ENCODE assay signal across 18 cellular contexts in the genomic region with DNA sequence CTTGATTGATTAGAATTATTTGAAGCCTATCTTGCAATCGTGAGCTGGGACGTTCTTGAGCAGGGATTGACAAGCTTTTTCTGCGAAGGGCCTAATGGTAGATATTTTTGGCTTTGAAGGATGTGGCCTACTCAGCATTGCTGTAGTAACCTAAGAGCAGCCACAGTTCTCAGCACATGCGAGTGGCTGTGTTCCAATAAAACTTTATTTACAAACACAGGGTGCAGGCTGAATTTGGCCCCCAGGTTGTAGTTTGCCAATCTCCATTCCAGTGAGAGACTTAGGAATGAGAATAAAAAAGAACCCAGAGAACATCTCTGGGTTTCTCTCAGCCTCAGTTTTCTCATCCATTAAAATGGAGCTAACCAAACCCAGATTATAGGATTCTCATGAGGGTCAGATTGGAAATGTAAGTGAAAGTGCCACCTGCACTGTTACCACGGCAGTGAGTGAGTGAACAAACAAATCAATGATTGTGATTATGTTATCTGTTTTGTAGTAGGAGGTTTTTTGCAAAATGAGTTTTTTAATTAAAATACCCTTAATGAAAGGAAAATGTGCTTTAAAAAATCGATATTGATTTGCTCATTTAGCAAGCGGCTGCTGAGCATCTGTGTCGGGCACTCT.
DNase-seq lines count a peak whose midpoint lies in the region; ATAC-seq, FAIRE-seq and TF ChIP-seq lines count a peak whose summit lies in the region.
"Had no signal": no experiment of that assay in that cellular context is flagged by ENCODE, and none has a peak within 500 bp of the region (broad histone marks: within the 10 kb centered on the region; RNA-seq: fewer than 3 reads in every experiment).

No MANE protein-coding gene starts in this region.

- H3K4me3 ChIP-seq in K562 (no peak overlapping the region), upper lobe of right lung (no peak overlapping the region)
- H3K4me3 ChIP-seq: GM23338 had no signal

- H3K9me3 ChIP-seq in K562 (replicated peaks; ENCODE audit: control insufficient read depth, insufficient read depth, low read depth, low read length) (no peaks in the 10 kb centered on the region), upper lobe of right lung (no peaks in the 10 kb centered on the region)

- POLR2A ChIA-PET in WTC11 (lab: Charles Lee) = no interaction called here
- POLR2A ChIA-PET in K562 (lab: Yijun Ruan, JAX) = no interaction called here

- no peak for TF ChIP-seq RAD21 in K562 (CRISPR knock-in tag; conservative IDR thresholded peaks at IDR 0.05 in 1 of 2, IDR thresholded peaks at IDR 0.05 in 1 of 2)

- no TSS peak for BruUV-seq in K562 (replicated peaks; lab: Mats Ljungman, UMichigan)

- H3K4me1 ChIP-seq in K562 (replicated peaks in 1 of 2; ENCODE audit: control insufficient read depth in 2 of 2, insufficient read depth in 2 of 2, low read length in 2 of 2) = no peaks in the 10 kb centered on the region
- no peaks in the 10 kb centered on the region for H3K4me1 ChIP-seq in upper lobe of right lung

- H3K9ac ChIP-seq in K562 (ENCODE audit: insufficient read depth in 1 of 2, low read depth in 2 of 2, low read length in 2 of 2) = no peak overlapping the region

- intact Hi-C loops in K562 (cut with micrococcal nuclease) (no loop called here), upper lobe of right lung (cut with DNase I) (no loop called here)

- no peak overlapping the region for H3K4me2 ChIP-seq in K562 (ENCODE audit: insufficient read depth, low read length)
- H3K4me2 ChIP-seq: GM23338 had no signal

- TF ChIP-seq EP300 in K562 (IDR thresholded peaks at IDR 0.05; ENCODE audit: low read length) = no peak

- no peaks in the 10 kb centered on the region for H3K36me3 Mint-ChIP-seq in WTC11
- peaks cover 6% of the 10 kb centered on the region for H3K36me3 Mint-ChIP-seq in neural crest cell (ENCODE audit: low read depth)
- no peaks in the 10 kb centered on the region for H3K36me3 Mint-ChIP-seq in immature natural killer cell
- H3K36me3 Mint-ChIP-seq: CD4-positive, alpha-beta memory T cell had no signal

- H3K27ac Mint-ChIP-seq in WTC11 (peak overlapping the region; percentile 59; the same call in 1 of the 2 replicates), neural crest cell (ENCODE audit: unreplicated experiment) (peak overlapping the region; percentile 3), immature natural killer cell (no peak overlapping the region)
- H3K27ac Mint-ChIP-seq: CD4-positive, alpha-beta memory T cell; GM23338 had no signal

- no peaks in the 10 kb centered on the region for H3K9me1 ChIP-seq in K562 (ENCODE audit: control insufficient read depth, insufficient read depth, low read length)

- no peaks in the 10 kb centered on the region for H3K27me3 Mint-ChIP-seq in WTC11 (ENCODE audit: low read depth)
- no peaks in the 10 kb centered on the region for H3K27me3 Mint-ChIP-seq in neural crest cell (ENCODE audit: low read depth)
- H3K27me3 Mint-ChIP-seq in immature natural killer cell (ENCODE audit: low read depth in 3 of 3) = peaks cover 2 to 5% (median 4%) of the 10 kb centered on the region in 3 donors

- no peak for TF ChIP-seq CTCF in WTC11 (IDR thresholded peaks at IDR 0.05)
- TF ChIP-seq CTCF in K562 (IDR thresholded peaks at IDR 0.05 in 2 of 3, conservative IDR thresholded peaks at IDR 0.05 in 1 of 3; ENCODE audit: insufficient read depth in 2 of 3, low read depth in 1 of 3, low read length in 3 of 3) = no peak
- TF ChIP-seq CTCF in neural crest cell (conservative IDR thresholded peaks at IDR 0.05) = no peak
- no peak for TF ChIP-seq CTCF in upper lobe of right lung (IDR thresholded peaks at IDR 0.05)

- WGBS in K562 (ENCODE audit: insufficient coverage, low coverage, missing lambda C conversion rate) = under 1% methylated on average over 8 of the region's 8 CpGs

- CTCF ChIA-PET in WTC11 (lab: Charles Lee) (no interaction called here), K562 (lab: Yijun Ruan, JAX; ENCODE audit: low intra/inter-chr PET ratio) (no interaction called here)

- in situ Hi-C loops in K562 (cut with MboI) = no loop called here

- peaks cover 7 to 50% of the 10 kb centered on the region in 2 experiments for H3K27me3 ChIP-seq in K562 (ENCODE audit: control insufficient read depth in 2 of 2, insufficient read depth in 2 of 2, low read length in 2 of 2)
- H3K27me3 ChIP-seq in upper lobe of right lung = no peaks in the 10 kb centered on the region

- H3K27ac ChIP-seq in K562 (ENCODE audit: extremely low read depth, low read depth, low read length) = no peak overlapping the region
- H3K27ac ChIP-seq in upper lobe of right lung = no peak overlapping the region

- H3K36me3 ChIP-seq in K562 (ENCODE audit: control insufficient read depth, insufficient read depth, low read length) (no peaks in the 10 kb centered on the region), upper lobe of right lung (no peaks in the 10 kb centered on the region)

- FAIRE-seq in K562 (lab: Jason Lieb, UNC) = no peak
- FAIRE-seq: GM12891, GM18507 had no signal

- H3K4me1 Mint-ChIP-seq in WTC11 (peaks cover 3% of the 10 kb centered on the region; the same call in 1 of the 2 replicates), neural crest cell (peaks cover 4% of the 10 kb centered on the region), immature natural killer cell (no peaks in the 10 kb centered on the region)
- H3K4me1 Mint-ChIP-seq: CD4-positive, alpha-beta memory T cell; H9 had no signal

- no peaks in the 10 kb centered on the region for H3K9me3 Mint-ChIP-seq in WTC11
- no peaks in the 10 kb centered on the region for H3K9me3 Mint-ChIP-seq in neural crest cell
- peaks cover 0 to 3% (median 0%) of the 10 kb centered on the region in 6 donors for H3K9me3 Mint-ChIP-seq in immature natural killer cell
- H3K9me3 Mint-ChIP-seq: GM23338, H9 had no signal

- no peaks in the 10 kb centered on the region for H3K79me2 ChIP-seq in K562 (ENCODE audit: control insufficient read depth, insufficient read depth, low read length)

- no peak overlapping the region for H2AFZ ChIP-seq in K562 (ENCODE audit: low read depth, low read length)
- H2AFZ ChIP-seq: GM23338 had no signal

- ATAC-seq in WTC11 (no peak), K562 (no peak), upper lobe of right lung (no peak)
- ATAC-seq: GM23338, HCT116 had no signal

- no peak overlapping the region for H3K4me3 Mint-ChIP-seq in WTC11
- no peak overlapping the region for H3K4me3 Mint-ChIP-seq in neural crest cell
- no peak overlapping the region for H3K4me3 Mint-ChIP-seq in immature natural killer cell
- H3K4me3 Mint-ChIP-seq: CD4-positive, alpha-beta memory T cell; GM23338; H9 had no signal

- DNase-seq in WTC11 (ENCODE audit: low spot score) = no peak
- no peak for DNase-seq in K562 (ENCODE audit: extremely low read depth in 1 of 4, low spot score in 3 of 4)
- DNase-seq in neural crest cell (ENCODE audit: low read depth, low spot score) = no peak
- no peak for DNase-seq in kidney tubule cell (ENCODE audit: low spot score)
- DNase-seq in immature natural killer cell = no peak
- DNase-seq in upper lobe of right lung = no peak
- DNase-seq: C1 segment of cervical spinal cord; Calu3; CD4-positive, alpha-beta memory T cell; COR-L47; DMS53; DMS79 treated with DMSO at 0.1 percent for 48 hours; GF-D8; H9 had no signal

- no peaks in the 10 kb centered on the region for H4K20me1 ChIP-seq in K562 (replicated peaks; ENCODE audit: control insufficient read depth, insufficient read depth, low read length)

- no peak for TF ChIP-seq POLR2A in K562 (conservative IDR thresholded peaks at IDR 0.05)

TF ChIP-seq in WTC11, 78 proteins besides CTCF, POLR2A, EP300 and RAD21 (continues in another document):
- TF ChIP-seq, protein P1, sequence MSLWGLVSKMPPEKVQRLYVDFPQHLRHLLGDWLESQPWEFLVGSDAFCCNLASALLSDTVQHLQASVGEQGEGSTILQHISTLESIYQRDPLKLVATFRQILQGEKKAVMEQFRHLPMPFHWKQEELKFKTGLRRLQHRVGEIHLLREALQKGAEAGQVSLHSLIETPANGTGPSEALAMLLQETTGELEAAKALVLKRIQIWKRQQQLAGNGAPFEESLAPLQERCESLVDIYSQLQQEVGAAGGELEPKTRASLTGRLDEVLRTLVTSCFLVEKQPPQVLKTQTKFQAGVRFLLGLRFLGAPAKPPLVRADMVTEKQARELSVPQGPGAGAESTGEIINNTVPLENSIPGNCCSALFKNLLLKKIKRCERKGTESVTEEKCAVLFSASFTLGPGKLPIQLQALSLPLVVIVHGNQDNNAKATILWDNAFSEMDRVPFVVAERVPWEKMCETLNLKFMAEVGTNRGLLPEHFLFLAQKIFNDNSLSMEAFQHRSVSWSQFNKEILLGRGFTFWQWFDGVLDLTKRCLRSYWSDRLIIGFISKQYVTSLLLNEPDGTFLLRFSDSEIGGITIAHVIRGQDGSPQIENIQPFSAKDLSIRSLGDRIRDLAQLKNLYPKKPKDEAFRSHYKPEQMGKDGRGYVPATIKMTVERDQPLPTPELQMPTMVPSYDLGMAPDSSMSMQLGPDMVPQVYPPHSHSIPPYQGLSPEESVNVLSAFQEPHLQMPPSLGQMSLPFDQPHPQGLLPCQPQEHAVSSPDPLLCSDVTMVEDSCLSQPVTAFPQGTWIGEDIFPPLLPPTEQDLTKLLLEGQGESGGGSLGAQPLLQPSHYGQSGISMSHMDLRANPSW (CRISPR knock-in tag; conservative IDR thresholded peaks at IDR 0.05; ENCODE audit: low read depth) = no peak
- TF ChIP-seq ZNF671 (CRISPR knock-in tag; IDR thresholded peaks at IDR 0.05) = no peak

TF ChIP-seq in K562, 482 proteins besides CTCF, POLR2A, EP300 and RAD21 (continues in another document):
- TF ChIP-seq BRF1 (IDR thresholded peaks at IDR 0.05; ENCODE audit: borderline replicate concordance, extremely low read depth, insufficient read length) (no peak), HDAC3 (IDR thresholded peaks at IDR 0.05; ENCODE audit: borderline replicate concordance, partially characterized antibody) (no peak), ZNF23 (CRISPR knock-in tag; IDR thresholded peaks at IDR 0.05) (no peak)

Comparison
In these comparisons a context has a peak if more than half of its experiments do, and no peak if none do; other contexts are left out.
1. H3K27ac Mint-ChIP-seq: peak in WTC11 (single experiment) and neural crest cell (single experiment); none in immature natural killer cell (0 of 6).